In the genomic region with DNA sequence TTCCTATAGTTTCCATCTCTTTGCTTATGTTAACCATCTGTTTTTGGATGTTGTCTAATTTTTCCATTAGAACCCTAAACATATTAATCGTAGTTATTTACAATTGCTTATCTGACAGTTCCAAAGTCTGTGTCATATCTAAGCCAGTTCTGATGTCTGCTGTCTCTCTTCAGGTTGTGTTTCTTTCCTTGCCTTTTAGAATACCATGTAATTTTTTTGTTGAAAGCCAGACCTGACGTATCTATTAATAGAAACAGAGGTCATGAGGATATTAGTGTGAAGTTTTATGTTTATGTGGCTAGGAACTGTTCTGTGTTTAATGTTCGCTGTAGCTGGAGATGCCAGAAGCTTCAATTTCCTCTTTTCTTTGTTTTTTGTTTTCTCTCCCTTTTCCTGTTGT, we compare ENCODE assay signal across 36 cellular contexts.
"Had no signal": no experiment of that assay in that cellular context is flagged by ENCODE, and none has a peak within 500 bp of the region (broad histone marks: within the 10 kb centered on the region; RNA-seq: fewer than 3 reads in every experiment).

No MANE protein-coding gene starts in this region.

- FAIRE-seq: bronchial epithelial cell, frontal cortex had no signal

- ATAC-seq: activated CD4-positive, alpha-beta T cell treated with anti-CD3 and anti-CD28 coated beads for 36 hours; activated CD8-positive, alpha-beta memory T cell treated with anti-CD3 and anti-CD28 coated beads, Interleukin-2, amount 10 ng/mL, durations not matched to agents 7 days and 5 days; activated CD8-positive, alpha-beta T cell treated with anti-CD3 and anti-CD28 coated beads, Interleukin-2, amount 10 ng/mL, durations not matched to agents 7 days and 5 days; activated naive CD8-positive, alpha-beta T cell treated with anti-CD3 and anti-CD28 coated beads, Interleukin-2, amount 50 U/mL, for 24 hours; effector memory CD8-positive, alpha-beta T cell; T-helper 17 cell had no signal

- H3K36me3 Mint-ChIP-seq: activated CD4-positive, alpha-beta memory T cell treated with anti-CD3 and anti-CD28 coated beads for 36 hours; activated CD8-positive, alpha-beta memory T cell treated with anti-CD3 and anti-CD28 coated beads, Interleukin-2, amount 10 ng/mL, durations not matched to agents 7 days and 5 days; activated naive CD8-positive, alpha-beta T cell treated with anti-CD3 and anti-CD28 coated beads for 36 hours had no signal

- H3K27me3 ChIP-seq: brain microvascular endothelial cell, esophagus squamous epithelium had no signal

- H3K9me3 Mint-ChIP-seq: activated T-helper 2 cell treated with anti-CD3 and anti-CD28 coated beads, Interferon-gamma antibody, Interleukin-2, Interleukin-4, amounts not matched to agents 10 μg/mL and 5 μg/mL and 100 μg/mL, durations not matched to agents 14 hours and 24 hours and 36 hours had no signal

- H3K27me3 Mint-ChIP-seq: activated CD4-positive, alpha-beta memory T cell treated with anti-CD3 and anti-CD28 coated beads for 36 hours; activated naive CD8-positive, alpha-beta T cell treated with anti-CD3 and anti-CD28 coated beads for 36 hours; dendritic cell treated with granulocyte-macrophage colony-stimulating factor and Interleukin-4, amounts not matched to agents 40 ng/mL and 50 ng/mL, for 4 days; T-helper 17 cell had no signal

- H3K27ac ChIP-seq: brain microvascular endothelial cell, coronary artery, epithelial cell of prostate, esophagus squamous epithelium, WERI-Rb-1 had no signal

- H3K4me3 Mint-ChIP-seq: activated CD4-positive, alpha-beta memory T cell treated with anti-CD3 and anti-CD28 coated beads for 36 hours; activated CD4-positive, alpha-beta T cell treated with anti-CD3 and anti-CD28 coated beads for 36 hours; activated CD4-positive, alpha-beta T cell treated with anti-CD3 and anti-CD28 coated beads, Interleukin-2, amount 10 ng/mL, durations not matched to agents 24 days and 14 days; activated CD8-positive, alpha-beta memory T cell treated with anti-CD3 and anti-CD28 coated beads, Interleukin-2, amount 10 ng/mL, durations not matched to agents 7 days and 5 days; activated CD8-positive, alpha-beta T cell treated with anti-CD3 and anti-CD28 coated beads, Interleukin-2, amount 10 ng/mL, durations not matched to agents 7 days and 5 days; activated naive CD4-positive, alpha-beta T cell treated with anti-CD3 and anti-CD28 coated beads for 36 hours; activated naive CD4-positive, alpha-beta T cell treated with anti-CD3 and anti-CD28 coated beads, Interleukin-2, amount 50 U/mL, for 24 hours; activated naive CD8-positive, alpha-beta T cell treated with anti-CD3 and anti-CD28 coated beads for 36 hours; activated naive CD8-positive, alpha-beta T cell treated with anti-CD3 and anti-CD28 coated beads, Interleukin-2, amount 50 U/mL, for 24 hours; activated T-helper 1 cell treated with anti-CD3 and anti-CD28 coated beads, Interleukin-12 subunit alpha, Interleukin-12 subunit beta, Interleukin-2, Interleukin-4 antibody, amounts not matched to agents 30 ng/mL and 10 ng/mL and 1 ng/mL, durations not matched to agents 14 hours and 24 hours and 36 hours; central memory CD8-positive, alpha-beta T cell; dendritic cell treated with granulocyte-macrophage colony-stimulating factor and Interleukin-4, amounts not matched to agents 40 ng/mL and 50 ng/mL, for 4 days; effector memory CD8-positive, alpha-beta T cell; T-helper 17 cell; T-helper 2 cell treated with Interferon-gamma antibody and Interleukin-4, amounts not matched to agents 5 μg/mL and 100 μg/mL, for 36 hours had no signal

- H3K4me1 Mint-ChIP-seq: activated CD4-positive, alpha-beta T cell treated with anti-CD3 and anti-CD28 coated beads for 36 hours; activated CD4-positive, alpha-beta T cell treated with anti-CD3 and anti-CD28 coated beads, Interleukin-2, amount 10 ng/mL, durations not matched to agents 24 days and 14 days; activated CD8-positive, alpha-beta memory T cell treated with anti-CD3 and anti-CD28 coated beads, Interleukin-2, amount 10 ng/mL, durations not matched to agents 7 days and 5 days; activated naive CD4-positive, alpha-beta T cell treated with anti-CD3 and anti-CD28 coated beads, Interleukin-2, amount 50 U/mL, for 24 hours; activated naive CD8-positive, alpha-beta T cell treated with anti-CD3 and anti-CD28 coated beads for 36 hours; activated naive CD8-positive, alpha-beta T cell treated with anti-CD3 and anti-CD28 coated beads, Interleukin-2, amount 50 U/mL, for 24 hours; central memory CD8-positive, alpha-beta T cell; T-helper 17 cell had no signal

- DNase-seq: activated CD4-positive, alpha-beta memory T cell treated with anti-CD3 and anti-CD28 coated beads for 36 hours; activated CD4-positive, alpha-beta T cell treated with anti-CD3 and anti-CD28 coated beads for 36 hours; activated CD4-positive, CD25-positive, alpha-beta regulatory T cell; activated CD4-positive, CD25-positive, alpha-beta regulatory T cell treated with anti-CD3 and anti-CD28 coated beads, Interleukin-2, amount 50 U/mL, for 72 hours; activated CD8-positive, alpha-beta memory T cell treated with anti-CD3 and anti-CD28 coated beads, Interleukin-2, amount 10 ng/mL, durations not matched to agents 7 days and 5 days; activated CD8-positive, alpha-beta memory T cell treated with anti-CD3 and anti-CD28 coated beads, Interleukin-2, amount 50 U/mL, for 4 hours; activated effector memory CD4-positive, alpha-beta T cell treated with anti-CD3 and anti-CD28 coated beads, Interleukin-2, amount 50 U/mL, for 16 hours; activated naive CD4-positive, alpha-beta T cell treated with anti-CD3 and anti-CD28 coated beads for 36 hours; activated naive CD8-positive, alpha-beta T cell treated with anti-CD3 and anti-CD28 coated beads for 36 hours; activated naive CD8-positive, alpha-beta T cell treated with anti-CD3 and anti-CD28 coated beads, Interleukin-2, amount 50 U/mL, for 24 hours; activated T-cell treated with anti-CD3 and anti-CD28 coated beads, Interleukin-2, amount 50 U/mL, for 1 hour; activated T-cell treated with anti-CD3 and anti-CD28 coated beads, Interleukin-2, amount 50 U/mL, for 48 hours; amniotic stem cell; anterior cingulate cortex; brain microvascular endothelial cell; effector CD4-positive, alpha-beta T cell; effector memory CD8-positive, alpha-beta T cell; esophagus squamous epithelium; foreskin fibroblast; head of caudate nucleus; T-helper 1 cell; T-helper 17 cell; T1000; WERI-Rb-1 had no signal

- H3K4me3 ChIP-seq: coronary artery, esophagus squamous epithelium had no signal

- H3K27ac Mint-ChIP-seq: activated CD4-positive, alpha-beta memory T cell treated with anti-CD3 and anti-CD28 coated beads for 36 hours; activated CD4-positive, alpha-beta T cell treated with anti-CD3 and anti-CD28 coated beads for 36 hours; activated CD4-positive, alpha-beta T cell treated with anti-CD3 and anti-CD28 coated beads, Interleukin-2, amount 10 ng/mL, durations not matched to agents 24 days and 14 days; activated CD8-positive, alpha-beta memory T cell treated with anti-CD3 and anti-CD28 coated beads, Interleukin-2, amount 10 ng/mL, durations not matched to agents 7 days and 5 days; activated CD8-positive, alpha-beta T cell treated with anti-CD3 and anti-CD28 coated beads, Interleukin-2, amount 10 ng/mL, durations not matched to agents 7 days and 5 days; activated naive CD4-positive, alpha-beta T cell treated with anti-CD3 and anti-CD28 coated beads for 36 hours; activated naive CD4-positive, alpha-beta T cell treated with anti-CD3 and anti-CD28 coated beads, Interleukin-2, amount 50 U/mL, for 24 hours; activated naive CD8-positive, alpha-beta T cell treated with anti-CD3 and anti-CD28 coated beads for 36 hours; activated naive CD8-positive, alpha-beta T cell treated with anti-CD3 and anti-CD28 coated beads, Interleukin-2, amount 50 U/mL, for 24 hours; activated T-helper 1 cell treated with anti-CD3 and anti-CD28 coated beads, Interleukin-12 subunit alpha, Interleukin-12 subunit beta, Interleukin-2, Interleukin-4 antibody, amounts not matched to agents 30 ng/mL and 10 ng/mL and 1 ng/mL, durations not matched to agents 14 hours and 24 hours and 36 hours; activated T-helper 2 cell treated with anti-CD3 and anti-CD28 coated beads, Interferon-gamma antibody, Interleukin-2, Interleukin-4, amounts not matched to agents 10 μg/mL and 5 μg/mL and 100 μg/mL, durations not matched to agents 14 hours and 24 hours and 36 hours; dendritic cell treated with granulocyte-macrophage colony-stimulating factor and Interleukin-4, amounts not matched to agents 40 ng/mL and 50 ng/mL, for 4 days; effector memory CD8-positive, alpha-beta T cell; T-helper 17 cell; T-helper 2 cell treated with Interferon-gamma antibody and Interleukin-4, amounts not matched to agents 5 μg/mL and 100 μg/mL, for 36 hours had no signal

- H3K36me3 ChIP-seq: brain microvascular endothelial cell, esophagus squamous epithelium, WERI-Rb-1 had no signal
